ENCODE assay signal across 34 cellular contexts in genomic region chr16:66395806-66396555, GRCh38. TPM values are rescaled to one million over a fixed set of nuclear protein-coding genes. Genes with fewer than 3 reads are reported as not detected.
"Had no signal": no experiment of that assay in that cellular context is flagged by ENCODE, and none has a peak within 500 bp of the region (broad histone marks: within the 10 kb centered on the region; RNA-seq: fewer than 3 reads in every experiment).

No MANE protein-coding gene starts in this region.

- H3K4me1 ChIP-seq: ascending aorta, body of pancreas, SJSA1 had no signal

- H3K4me3 ChIP-seq: ascending aorta, body of pancreas, SJSA1 had no signal

- H3K9me3 Mint-ChIP-seq: activated naive CD4-positive, alpha-beta T cell treated with anti-CD3 and anti-CD28 coated beads, Interleukin-2, amount 50 U/mL, for 72 hours; activated naive CD8-positive, alpha-beta T cell treated with anti-CD3 and anti-CD28 coated beads, Interleukin-2, amount 50 U/mL, for 24 hours; activated T-cell treated with anti-CD3 and anti-CD28 coated beads, Interleukin-2, amount 50 U/mL, for 4 hours; T-helper 1 cell treated with Interleukin-12 subunit alpha and Interleukin-12 subunit beta and Interleukin-4 antibody, amounts not matched to agents 30 μg/mL and 1 μg/mL, for 36 hours; WTC11 had no signal

- H3K4me3 Mint-ChIP-seq: activated CD8-positive, alpha-beta memory T cell treated with anti-CD3 and anti-CD28 coated beads, Interleukin-2, amount 10 ng/mL, durations not matched to agents 7 days and 5 days; activated CD8-positive, alpha-beta T cell treated with anti-CD3 and anti-CD28 coated beads, Interleukin-2, amount 10 ng/mL, durations not matched to agents 7 days and 5 days; activated naive CD8-positive, alpha-beta T cell treated with anti-CD3 and anti-CD28 coated beads, Interleukin-2, amount 50 U/mL, for 24 hours; activated T-cell treated with anti-CD3 and anti-CD28 coated beads, Interleukin-2, amount 50 U/mL, for 4 hours; T-helper 1 cell treated with Interleukin-12 subunit alpha and Interleukin-12 subunit beta and Interleukin-4 antibody, amounts not matched to agents 30 μg/mL and 1 μg/mL, for 36 hours; WTC11 had no signal

- H3K27me3 ChIP-seq: ascending aorta, body of pancreas, SJSA1 had no signal

- H3K4me1 Mint-ChIP-seq: activated CD8-positive, alpha-beta memory T cell treated with anti-CD3 and anti-CD28 coated beads, Interleukin-2, amount 10 ng/mL, durations not matched to agents 7 days and 5 days; activated naive CD8-positive, alpha-beta T cell treated with anti-CD3 and anti-CD28 coated beads, Interleukin-2, amount 50 U/mL, for 24 hours had no signal

- H3K27ac Mint-ChIP-seq: activated CD8-positive, alpha-beta memory T cell treated with anti-CD3 and anti-CD28 coated beads, Interleukin-2, amount 10 ng/mL, durations not matched to agents 7 days and 5 days; activated CD8-positive, alpha-beta T cell treated with anti-CD3 and anti-CD28 coated beads, Interleukin-2, amount 10 ng/mL, durations not matched to agents 7 days and 5 days; activated naive CD4-positive, alpha-beta T cell treated with anti-CD3 and anti-CD28 coated beads, Interleukin-2, amount 50 U/mL, for 72 hours; activated naive CD8-positive, alpha-beta T cell treated with anti-CD3 and anti-CD28 coated beads, Interleukin-2, amount 50 U/mL, for 24 hours; T-helper 1 cell treated with Interleukin-12 subunit alpha and Interleukin-12 subunit beta and Interleukin-4 antibody, amounts not matched to agents 30 μg/mL and 1 μg/mL, for 36 hours; WTC11 had no signal

- H3K27ac ChIP-seq: ascending aorta, body of pancreas, RWPE1, SJSA1 had no signal

- ATAC-seq: activated CD8-positive, alpha-beta memory T cell treated with anti-CD3 and anti-CD28 coated beads, Interleukin-2, amount 10 ng/mL, durations not matched to agents 7 days and 5 days; activated CD8-positive, alpha-beta T cell treated with anti-CD3 and anti-CD28 coated beads, Interleukin-2, amount 10 ng/mL, durations not matched to agents 7 days and 5 days; activated naive CD4-positive, alpha-beta T cell treated with anti-CD3 and anti-CD28 coated beads, Interleukin-2, amount 50 U/mL, for 72 hours; activated naive CD8-positive, alpha-beta T cell treated with anti-CD3 and anti-CD28 coated beads, Interleukin-2, amount 50 U/mL, for 24 hours; activated T-cell treated with anti-CD3 and anti-CD28 coated beads, Interleukin-2, amount 50 U/mL, for 4 hours; body of pancreas; Panc1; WTC11 had no signal

- H3K36me3 Mint-ChIP-seq: activated CD8-positive, alpha-beta memory T cell treated with anti-CD3 and anti-CD28 coated beads, Interleukin-2, amount 10 ng/mL, durations not matched to agents 7 days and 5 days; activated naive CD4-positive, alpha-beta T cell treated with anti-CD3 and anti-CD28 coated beads, Interleukin-2, amount 50 U/mL, for 72 hours; WTC11 had no signal

- H3K9me3 ChIP-seq: ascending aorta, body of pancreas, SJSA1 had no signal

- H3K36me3 ChIP-seq: ascending aorta, SJSA1 had no signal

- DNase-seq: activated CD4-positive, alpha-beta T cell treated with anti-CD3 and anti-CD28 coated beads for 48 hours; activated CD4-positive, alpha-beta T cell treated with anti-CD3 and anti-CD28 coated beads, Interleukin-2, amount 50 U/mL, for 4 hours; activated CD4-positive, CD25-positive, alpha-beta regulatory T cell treated with anti-CD3 and anti-CD28 coated beads, Interleukin-2, amount 50 U/mL, for 72 hours; activated CD8-positive, alpha-beta memory T cell treated with anti-CD3 and anti-CD28 coated beads, Interleukin-2, amount 10 ng/mL, durations not matched to agents 7 days and 5 days; activated CD8-positive, alpha-beta T cell treated with anti-CD3 and anti-CD28 coated beads, Interleukin-2, amount 10 ng/mL, durations not matched to agents 7 days and 5 days; activated effector memory CD4-positive, alpha-beta T cell treated with anti-CD3 and anti-CD28 coated beads, Interleukin-2, amount 50 U/mL, for 16 hours; activated naive CD4-positive, alpha-beta T cell treated with Interleukin-2 at 50 U/mL for 16 hours; activated naive CD8-positive, alpha-beta T cell treated with anti-CD3 and anti-CD28 coated beads, Interleukin-2, amount 50 U/mL, for 24 hours; activated T-cell treated with anti-CD3 and anti-CD28 coated beads, Interleukin-2, amount 50 U/mL, for 4 hours; amniotic stem cell; body of pancreas; KG1; NCI-H1048; NCI-H146; NCI-H187 treated with DMSO at 0.1 percent for 48 hours; NCI-H2081 treated with DMSO at 0.1 percent for 48 hours; NCI-H2171 treated with DMSO at 0.1 percent for 48 hours; NCI-H226; NCI-H526; NCI-H774; NK-92 treated with Interleukin-12 subunit alpha and Interleukin-12 subunit beta, amount 100 ng/mL, for 24 hours; OCI-M1; SHP77; T-helper 9 cell had no signal

RNA-seq across cellular contexts. Expression of gene CDH5, which starts 29.5 kb away (rescaled TPM):
- total RNA-seq: activated CD8-positive, alpha-beta memory T cell treated with anti-CD3 and anti-CD28 coated beads, Interleukin-2, amount 10 ng/mL, durations not matched to agents 7 days and 5 days; activated CD8-positive, alpha-beta T cell treated with anti-CD3 and anti-CD28 coated beads, Interleukin-2, amount 10 ng/mL, durations not matched to agents 7 days and 5 days; activated naive CD4-positive, alpha-beta T cell treated with anti-CD3 and anti-CD28 coated beads, Interleukin-2, amount 50 U/mL, for 72 hours; LHCN-M2; NCI-H460; SJSA1 had no signal

RNA-seq across cellular contexts. Expression of gene BEAN1, which starts 31.1 kb away (rescaled TPM):
- total RNA-seq: activated CD8-positive, alpha-beta memory T cell treated with anti-CD3 and anti-CD28 coated beads, Interleukin-2, amount 10 ng/mL, durations not matched to agents 7 days and 5 days; activated CD8-positive, alpha-beta T cell treated with anti-CD3 and anti-CD28 coated beads, Interleukin-2, amount 10 ng/mL, durations not matched to agents 7 days and 5 days; activated naive CD4-positive, alpha-beta T cell treated with anti-CD3 and anti-CD28 coated beads, Interleukin-2, amount 50 U/mL, for 72 hours; activated T-cell treated with anti-CD3 and anti-CD28 coated beads, Interleukin-2, amount 50 U/mL, for 4 hours; ascending aorta; body of pancreas; M059J; SJSA1; WTC11 had no signal
